In genomic region chr16:57648125-57648524, GRCh38 we compare ENCODE assay signal across 13 cellular contexts. TPM values are rescaled to one million over a fixed set of nuclear protein-coding genes. Genes with fewer than 3 reads are reported as not detected.
DNase-seq lines count a peak whose midpoint lies in the region; ATAC-seq and TF ChIP-seq lines count a peak whose summit lies in the region.
"Had no signal": no experiment of that assay in that cellular context is flagged by ENCODE, and none has a peak within 500 bp of the region (broad histone marks: within the 10 kb centered on the region; RNA-seq: fewer than 3 reads in every experiment).

No MANE protein-coding gene starts in this region.

- H3K36me3 ChIP-seq in OCI-LY3 (replicated peaks; ENCODE audit: low read depth, low read length) (no peaks in the 10 kb centered on the region), gastroesophageal sphincter (peaks cover 0 to 6% of the 10 kb centered on the region in 2 donors), subcutaneous abdominal adipose tissue (ENCODE audit: control insufficient read depth in 5 of 5, insufficient read depth in 5 of 5, low read length in 5 of 5) (peaks cover 0 to 36% (median 27%) of the 10 kb centered on the region in 5 donors), ascending aorta (no peaks in the 10 kb centered on the region)

- peak overlapping the region; percentile 4 to 58 for H3K4me3 Mint-ChIP-seq in activated T-cell treated with anti-CD3 and anti-CD28 coated beads, Interleukin-2, amount 50 U/mL, for 72 hours

- H3K4me1 ChIP-seq in OCI-LY3 (ENCODE audit: low read length), result peaks cover 22% of the 10 kb centered on the region
- peaks cover 0 to 37% (median 4%) of the 10 kb centered on the region in 3 donors for H3K4me1 ChIP-seq in gastroesophageal sphincter
- H3K4me1 ChIP-seq in subcutaneous abdominal adipose tissue (ENCODE audit: control insufficient read depth in 5 of 5, insufficient read depth in 5 of 5, low read length in 5 of 5), result peaks cover 0 to 68% (median 18%) of the 10 kb centered on the region in 5 donors
- H3K4me1 ChIP-seq in ascending aorta, result no peaks in the 10 kb centered on the region

- no peak for TF ChIP-seq POLR2A in gastroesophageal sphincter (IDR thresholded peaks at IDR 0.05)

- peaks cover 8% of the 10 kb centered on the region for H4K20me1 ChIP-seq in OCI-LY3 (ENCODE audit: insufficient read depth, low read length)

- no peaks in the 10 kb centered on the region for H3K9me3 ChIP-seq in OCI-LY3 (ENCODE audit: insufficient read depth, low read length)
- H3K9me3 ChIP-seq in gastroesophageal sphincter, result no peaks in the 10 kb centered on the region
- no peaks in the 10 kb centered on the region for H3K9me3 ChIP-seq in subcutaneous abdominal adipose tissue (ENCODE audit: control insufficient read depth in 5 of 5, low read length in 5 of 5)
- H3K9me3 ChIP-seq in ascending aorta, result no peaks in the 10 kb centered on the region

- H3K36me3 Mint-ChIP-seq in activated T-cell treated with anti-CD3 and anti-CD28 coated beads, Interleukin-2, amount 50 U/mL, for 72 hours (ENCODE audit: insufficient read depth in 2 of 2), result no peaks in the 10 kb centered on the region

- 80 to 89% methylated on average over 3 of the region's 5 CpGs for WGBS in gastroesophageal sphincter (ENCODE audit: low coverage in 1 of 2), 2 donors

- no peak for DNase-seq in activated T-cell treated with anti-CD3 and anti-CD28 coated beads, Interleukin-2, amount 50 U/mL, for 72 hours
- DNase-seq in activated T-cell treated with anti-CD3 and anti-CD28 coated beads for 4 hours (no peak), ascending aorta (ENCODE audit: low spot score in 2 of 2) (no peak), NCI-H69 (lab: John Stamatoyannopoulos, UW) (no peak), amniotic stem cell (lab: John Stamatoyannopoulos, UW) (no peak)
- DNase-seq: aorta; Kasumi-1; NCI-H82; stimulated activated CD4-positive, alpha-beta T cell treated with anti-CD3 and anti-CD28 coated beads, Interleukin-15, amount 100 ng/mL, for 24 hours had no signal

- H3K4me2 ChIP-seq in OCI-LY3 (ENCODE audit: low read length), result peak overlapping the region; percentile 41

- no peak overlapping the region for H2AFZ ChIP-seq in OCI-LY3 (ENCODE audit: low read depth, low read length)

- H3K4me1 Mint-ChIP-seq in activated T-cell treated with anti-CD3 and anti-CD28 coated beads, Interleukin-2, amount 50 U/mL, for 72 hours (ENCODE audit: low read depth), result peaks cover 32% of the 10 kb centered on the region

- intact Hi-C loops in ascending aorta (cut with DNase I), result loop anchor here (5.0 kb wide), 1 partner anchor 56 kb away; no protein-coding TSS in a partner anchor

- no peak for ATAC-seq in activated T-cell treated with anti-CD3 and anti-CD28 coated beads, Interleukin-2, amount 50 U/mL, for 72 hours (replicated peaks in 1 of 2)
- ATAC-seq in gastroesophageal sphincter, result no peak

- no peak overlapping the region for H3K27ac Mint-ChIP-seq in activated T-cell treated with anti-CD3 and anti-CD28 coated beads, Interleukin-2, amount 50 U/mL, for 72 hours

- H3K9me3 Mint-ChIP-seq in activated T-cell treated with anti-CD3 and anti-CD28 coated beads, Interleukin-2, amount 50 U/mL, for 72 hours, result no peaks in the 10 kb centered on the region

- no peaks in the 10 kb centered on the region for H3K79me2 ChIP-seq in OCI-LY3 (ENCODE audit: low read length)

- H3K9ac ChIP-seq in OCI-LY3 (ENCODE audit: low read length), result no peak overlapping the region
- H3K9ac ChIP-seq in subcutaneous abdominal adipose tissue (ENCODE audit: low read length in 5 of 5), result peak overlapping the region in 3 of 5 donors; percentile 56 to 66 (median 57)

- TF ChIP-seq CTCF in OCI-LY3 (IDR thresholded peaks at IDR 0.05; ENCODE audit: low read depth, low read length) (no peak), gastroesophageal sphincter (IDR thresholded peaks at IDR 0.05) (no peak), ascending aorta (IDR thresholded peaks at IDR 0.05) (no peak)

- H3K27ac ChIP-seq in OCI-LY3 (ENCODE audit: low read length) (no peak overlapping the region), gastroesophageal sphincter (peak overlapping the region in 3 of 4 donors; percentile 0 to 66 (median 65)), subcutaneous abdominal adipose tissue (ENCODE audit: low read depth, low read length) (peak overlapping the region; percentile 93), ascending aorta (peak overlapping the region in 1 of 2 donors; percentile 6)
- H3K27ac ChIP-seq: VCaP had no signal

- H3K27me3 ChIP-seq in OCI-LY3 (ENCODE audit: low read depth, low read length) (peaks cover 35% of the 10 kb centered on the region), gastroesophageal sphincter (peaks cover 54% of the 10 kb centered on the region), subcutaneous abdominal adipose tissue (ENCODE audit: control insufficient read depth in 5 of 5, insufficient read depth in 4 of 5, low read length in 5 of 5) (peaks cover 0 to 10% (median 3%) of the 10 kb centered on the region in 5 donors), ascending aorta (no peaks in the 10 kb centered on the region)

- H3K27me3 Mint-ChIP-seq in activated T-cell treated with anti-CD3 and anti-CD28 coated beads, Interleukin-2, amount 50 U/mL, for 72 hours (ENCODE audit: low read depth), result no peaks in the 10 kb centered on the region

- H3K4me3 ChIP-seq in OCI-LY3 (ENCODE audit: low read length) (no peak overlapping the region), gastroesophageal sphincter (no peak overlapping the region), subcutaneous abdominal adipose tissue (ENCODE audit: low read depth in 1 of 5, low read length in 5 of 5) (peak overlapping the region in 1 of 5 donors; percentile 5), ascending aorta (no peak overlapping the region)

- no peak for TF ChIP-seq EP300 in gastroesophageal sphincter (IDR thresholded peaks at IDR 0.05)

RNA-seq across cellular contexts. Expression of gene ADGRG1, which starts 19.7 kb away (rescaled TPM):
- 10 to 100 TPM in 1 of 2 donors, 1 to 10 TPM in 1; 9.0 to 21.3 TPM for total RNA-seq in activated T-cell treated with anti-CD3 and anti-CD28 coated beads, Interleukin-2, amount 50 U/mL, for 72 hours
- 10 to 100 TPM in 2 of 4 donors, 1 to 10 TPM in 2; 7.0 to 20.1 (median 12.6) TPM for total RNA-seq in gastroesophageal sphincter
- total RNA-seq in ascending aorta, result 343 TPM

RNA-seq across cellular contexts. Expression of gene ADGRG3, which starts 20.0 kb away (rescaled TPM):
- total RNA-seq in activated T-cell treated with anti-CD3 and anti-CD28 coated beads, Interleukin-2, amount 50 U/mL, for 72 hours, result under 1 TPM in 1 of 2 donors, not detected in 1; 0.09 TPM
- 1 to 10 TPM in 3 of 4 donors, under 1 TPM in 1; 0.31 to 7.4 (median 2.2) TPM for total RNA-seq in gastroesophageal sphincter
- not detected for total RNA-seq in ascending aorta

RNA-seq across cellular contexts. Expression of gene DRC7, which starts 46.5 kb away (rescaled TPM):
- under 1 TPM in 1 of 2 donors, not detected in 1; 0.19 TPM for total RNA-seq in activated T-cell treated with anti-CD3 and anti-CD28 coated beads, Interleukin-2, amount 50 U/mL, for 72 hours
- total RNA-seq in gastroesophageal sphincter, result under 1 TPM in 1 of 4 donors, not detected in 3; 0.15 TPM
- not detected for total RNA-seq in ascending aorta
- total RNA-seq: aorta had no signal

Comparison
In these comparisons a context has a peak if more than half of its experiments do, and no peak if none do; other contexts are left out.
1. RNA of gene ADGRG1, which starts 19.7 kb away (total RNA-seq): 343 TPM in ascending aorta (single experiment); 9.0 to 21.3 TPM in activated T-cell treated with anti-CD3 and anti-CD28 coated beads, Interleukin-2, amount 50 U/mL, for 72 hours and 7.0 to 20.1 TPM in gastroesophageal sphincter; every median in the first group is over 10 times any median in the second.